In genomic region chrX:132219343-132219768, GRCh38 we compare ENCODE assay signal across 8 cellular contexts. TPM values are rescaled to one million over a fixed set of nuclear protein-coding genes. Genes with fewer than 3 reads are reported as not detected.
DNase-seq lines count a peak whose midpoint lies in the region; ATAC-seq and TF ChIP-seq lines count a peak whose summit lies in the region.

Gene RAP2C, minus strand, starts transcription at chrX:132219447. Its CDS starts 2,179 bp downstream, at chrX:132217268.

- H2AFZ ChIP-seq in osteoblast (ENCODE audit: low read length), result peak within 1 kb of the TSS; percentile 83

- H3K79me2 ChIP-seq in osteoblast (ENCODE audit: insufficient read depth, low read length), result peaks cover 20% of the 10 kb centered on the region

- peak; percentile 61 for DNase-seq in MG63
- DNase-seq in SK-N-MC (ENCODE audit: low read depth, low spot score), result no peak
- DNase-seq in activated naive CD4-positive, alpha-beta T cell treated with anti-CD3 and anti-CD28 coated beads, Interleukin-2, amount 50 U/mL, for 72 hours (ENCODE audit: low spot score in 2 of 2), result peak; percentile 44 to 61
- DNase-seq in glutamatergic neuron, result peak; percentile 74
- peak; percentile 87 for DNase-seq in osteoblast (ENCODE audit: insufficient read length, low spot score, missing footprints)
- DNase-seq in upper lobe of right lung, result peak; percentile 81

- peak within 1 kb of the TSS; percentile 82 for H3K4me2 ChIP-seq in osteoblast (ENCODE audit: insufficient read depth, low read length)

- peaks cover 6 to 12% of the 10 kb centered on the region in 2 donors for H3K36me3 Mint-ChIP-seq in activated naive CD4-positive, alpha-beta T cell treated with anti-CD3 and anti-CD28 coated beads, Interleukin-2, amount 50 U/mL, for 72 hours
- no peaks in the 10 kb centered on the region for H3K36me3 Mint-ChIP-seq in glutamatergic neuron (ENCODE audit: unreplicated experiment)

- CTCF ChIA-PET in HEK293 (lab: Yijun Ruan, JAX), result interaction anchor here (0.5 to 5.2 kb wide), 20 partner anchors 11 to 757 kb away, joined by 3 to 34 read pairs (median 4); partner anchors contain the start of gene STK26

- peaks cover 3% of the 10 kb centered on the region for H3K4me1 Mint-ChIP-seq in glutamatergic neuron (ENCODE audit: low read depth, unreplicated experiment)

- intact Hi-C loops in upper lobe of right lung (cut with DNase I), result no loop called here

- POLR2A ChIA-PET in HEK293 (lab: Yijun Ruan, JAX), result interaction anchor here (1.1 kb wide), 1 partner anchor 127 kb away, joined by 3 read pairs; no protein-coding TSS in a partner anchor

- peak; percentile 32 to 60 for ATAC-seq in activated naive CD4-positive, alpha-beta T cell treated with anti-CD3 and anti-CD28 coated beads, Interleukin-2, amount 50 U/mL, for 72 hours
- peak; percentile 84 for ATAC-seq in upper lobe of right lung

- peak within 1 kb of the TSS; percentile 89 for H3K4me3 Mint-ChIP-seq in glutamatergic neuron (ENCODE audit: unreplicated experiment)

- H3K27ac Mint-ChIP-seq in activated naive CD4-positive, alpha-beta T cell treated with anti-CD3 and anti-CD28 coated beads, Interleukin-2, amount 50 U/mL, for 72 hours, result peak within 1 kb of the TSS; percentile 96 to 97
- no peak within 1 kb of the TSS for H3K27ac Mint-ChIP-seq in glutamatergic neuron (ENCODE audit: unreplicated experiment)

- TF ChIP-seq CTCF in HEK293 (tag by site-specific recombination; IDR thresholded peaks at IDR 0.05) (peak; percentile 78), glutamatergic neuron (IDR thresholded peaks at IDR 0.05; ENCODE audit: partially characterized antibody, unreplicated experiment) (peak; percentile 20), osteoblast (IDR thresholded peaks at IDR 0.05; ENCODE audit: extremely low read depth, low read depth, low read length) (peak; percentile 67), upper lobe of right lung (IDR thresholded peaks at IDR 0.05) (peak; percentile 50)

- H3K36me3 ChIP-seq in HEK293 (ENCODE audit: control insufficient read depth in 2 of 2, insufficient read depth in 1 of 2, low read length in 2 of 2) (peaks cover 0 to 4% of the 10 kb centered on the region in 2 experiments; a peak in 2 of 3 replicates), MG63 (no peaks in the 10 kb centered on the region; the same call in 1 of the 2 replicates), SK-N-MC (ENCODE audit: insufficient read depth, low read length) (no peaks in the 10 kb centered on the region; the same call in 1 of the 2 replicates), osteoblast (ENCODE audit: insufficient read depth, low read length) (no peaks in the 10 kb centered on the region), upper lobe of right lung (no peaks in the 10 kb centered on the region)

- H3K9me3 ChIP-seq in HEK293 (ENCODE audit: control insufficient read depth, insufficient read depth, low read depth, low read length) (no peaks in the 10 kb centered on the region), MG63 (no peaks in the 10 kb centered on the region), SK-N-MC (ENCODE audit: low read depth, low read length) (no peaks in the 10 kb centered on the region), osteoblast (ENCODE audit: low read depth, low read length) (no peaks in the 10 kb centered on the region), upper lobe of right lung (no peaks in the 10 kb centered on the region)

- H3K9ac ChIP-seq in SK-N-MC (ENCODE audit: insufficient read length), result peak within 1 kb of the TSS; percentile 58

- no peaks in the 10 kb centered on the region for H3K27me3 ChIP-seq in MG63
- no peaks in the 10 kb centered on the region for H3K27me3 ChIP-seq in osteoblast (ENCODE audit: insufficient read depth, low read length)
- no peaks in the 10 kb centered on the region for H3K27me3 ChIP-seq in upper lobe of right lung

- no peaks in the 10 kb centered on the region for H3K27me3 Mint-ChIP-seq in glutamatergic neuron (ENCODE audit: unreplicated experiment)

- H3K27ac ChIP-seq in HEK293 (ENCODE audit: extremely low read depth, low read depth, low read length) (peak within 1 kb of the TSS; percentile 95), SK-N-MC (peak within 1 kb of the TSS; percentile 54), osteoblast (ENCODE audit: low read depth, low read length) (peak within 1 kb of the TSS; percentile 48), upper lobe of right lung (peak within 1 kb of the TSS; percentile 85)

- peaks cover 6% of the 10 kb centered on the region for H4K20me1 ChIP-seq in osteoblast (ENCODE audit: insufficient read depth, low read length)

- H3K4me3 ChIP-seq in GM08714 (ENCODE audit: low read length), result peak within 1 kb of the TSS; percentile 77
- H3K4me3 ChIP-seq in HEK293 (ENCODE audit: low read depth, low read length), result peak within 1 kb of the TSS; percentile 70
- H3K4me3 ChIP-seq in MG63, result peak within 1 kb of the TSS; percentile 72
- H3K4me3 ChIP-seq in SK-N-MC, result peak within 1 kb of the TSS; percentile 79
- peak within 1 kb of the TSS; percentile 76 for H3K4me3 ChIP-seq in osteoblast (ENCODE audit: insufficient read depth, low read length)
- H3K4me3 ChIP-seq in upper lobe of right lung, result peak within 1 kb of the TSS; percentile 69

- H3K4me1 ChIP-seq in HEK293 (ENCODE audit: control insufficient read depth, insufficient read depth, low read length) (peaks cover 3% of the 10 kb centered on the region; the same call in 1 of the 2 replicates), osteoblast (ENCODE audit: insufficient read depth, low read length) (peaks cover 21% of the 10 kb centered on the region), upper lobe of right lung (peaks cover 17% of the 10 kb centered on the region)

- no peaks in the 10 kb centered on the region for H3K9me3 Mint-ChIP-seq in activated naive CD4-positive, alpha-beta T cell treated with anti-CD3 and anti-CD28 coated beads, Interleukin-2, amount 50 U/mL, for 72 hours
- peaks cover 4% of the 10 kb centered on the region for H3K9me3 Mint-ChIP-seq in glutamatergic neuron (ENCODE audit: unreplicated experiment)

TF ChIP-seq in HEK293, 187 proteins besides CTCF, POLR2A, EP300 and RAD21 (continues in another document):
- no peak for TF ChIP-seq ZNF280C (tag by site-specific recombination; IDR thresholded peaks at IDR 0.05)
- 0 out of 2 replicates have a peak, but pooled peaks have one; percentile 13 for TF ChIP-seq ZNF335 (tag by site-specific recombination; conservative IDR thresholded peaks at IDR 0.05)
- no peak for TF ChIP-seq KLF7 (tag by site-specific recombination; IDR thresholded peaks at IDR 0.05; ENCODE audit: borderline replicate concordance)
- no peak for TF ChIP-seq ZNF530 (tag by site-specific recombination; IDR thresholded peaks at IDR 0.05; ENCODE audit: low read depth)
- TF ChIP-seq ZNF830 (tag by site-specific recombination; IDR thresholded peaks at IDR 0.05; ENCODE audit: low read depth), result no peak
- no peak for TF ChIP-seq BCL6B (tag by site-specific recombination; IDR thresholded peaks at IDR 0.05)
- TF ChIP-seq ZNF596 (tag by site-specific recombination; IDR thresholded peaks at IDR 0.05), result no peak
- TF ChIP-seq HIC1 (tag by site-specific recombination; IDR thresholded peaks at IDR 0.05), result 0 out of 2 replicates have a peak, but pooled peaks have one; percentile 39
- TF ChIP-seq IKZF3 (tag by site-specific recombination; IDR thresholded peaks at IDR 0.05), result no peak
- TF ChIP-seq ZNF23 (tag by site-specific recombination; IDR thresholded peaks at IDR 0.05; ENCODE audit: borderline replicate concordance), result no peak

RNA-seq across cellular contexts. Expression of gene RAP2C, which starts in this region (rescaled TPM):
- total RNA-seq in MG63 (2014; rRNA removed; shearing (Covaris generic); ENCODE audit: low replicate concordance), result 9.7 and 18.6 TPM in 2 replicates
- 10 to 100 TPM; 34.4 to 39.4 TPM for total RNA-seq in activated naive CD4-positive, alpha-beta T cell treated with anti-CD3 and anti-CD28 coated beads, Interleukin-2, amount 50 U/mL, for 72 hours
- total RNA-seq in glutamatergic neuron (ENCODE audit: unreplicated experiment), result 22.2 TPM
- 24.6 and 27.7 TPM in 2 replicates for total RNA-seq in osteoblast
- 24.3 TPM for total RNA-seq in upper lobe of right lung

Comparison
In these comparisons a context has a peak if more than half of its experiments do, and no peak if none do; other contexts are left out.
1. CTCF ChIP-seq: peak in every context shown above with its lines; median percentile 78 in HEK293; 67 in osteoblast; 50 in upper lobe of right lung; 20 in glutamatergic neuron.